Comparison of ENCODE assay signal across 8 cellular contexts in genomic region chr22:45101828-45102227, GRCh38.
DNase-seq lines count a peak whose midpoint lies in the region; ATAC-seq, FAIRE-seq and TF ChIP-seq lines count a peak whose summit lies in the region.

No MANE protein-coding gene starts in this region.

- H3K27ac ChIP-seq in lower lobe of right lung (no peak overlapping the region), upper lobe of left lung (no peak overlapping the region)

- H3K27me3 ChIP-seq in lower lobe of right lung (ENCODE audit: low read depth) (peaks cover 30% of the 10 kb centered on the region), upper lobe of left lung (peaks cover 0 to 4% (median 0%) of the 10 kb centered on the region in 4 donors)

- no peak for FAIRE-seq in RCC 7860 (lab: Jason Lieb, UNC)

- WGBS in upper lobe of left lung, 2 donors = 36 to 43% methylated on average over 11 to 12 of the region's 12 CpGs

- no peaks in the 10 kb centered on the region for H3K9me3 ChIP-seq in lower lobe of right lung
- H3K9me3 ChIP-seq in upper lobe of left lung = no peaks in the 10 kb centered on the region

- H3K4me3 Mint-ChIP-seq in effector memory CD8-positive, alpha-beta T cell = no peak overlapping the region
- H3K4me3 Mint-ChIP-seq in activated T-helper 1 cell treated with anti-CD3 and anti-CD28 coated beads, Interleukin-12 subunit alpha, Interleukin-12 subunit beta, Interleukin-2, Interleukin-4 antibody, amounts not matched to agents 30 ng/mL and 10 ng/mL and 1 ng/mL, durations not matched to agents 14 hours and 24 hours and 36 hours = no peak overlapping the region

- no peaks in the 10 kb centered on the region for H3K9me3 Mint-ChIP-seq in effector memory CD8-positive, alpha-beta T cell
- no peaks in the 10 kb centered on the region for H3K9me3 Mint-ChIP-seq in activated T-helper 1 cell treated with anti-CD3 and anti-CD28 coated beads, Interleukin-12 subunit alpha, Interleukin-12 subunit beta, Interleukin-2, Interleukin-4 antibody, amounts not matched to agents 30 ng/mL and 10 ng/mL and 1 ng/mL, durations not matched to agents 14 hours and 24 hours and 36 hours

- peaks cover 30 to 71% of the 10 kb centered on the region in 2 donors for H3K27me3 Mint-ChIP-seq in effector memory CD8-positive, alpha-beta T cell
- peaks cover 8% of the 10 kb centered on the region for H3K27me3 Mint-ChIP-seq in activated T-helper 1 cell treated with anti-CD3 and anti-CD28 coated beads, Interleukin-12 subunit alpha, Interleukin-12 subunit beta, Interleukin-2, Interleukin-4 antibody, amounts not matched to agents 30 ng/mL and 10 ng/mL and 1 ng/mL, durations not matched to agents 14 hours and 24 hours and 36 hours (ENCODE audit: insufficient read depth)

- H3K4me1 Mint-ChIP-seq in effector memory CD8-positive, alpha-beta T cell (ENCODE audit: low read depth in 2 of 2) = peaks cover 3 to 6% of the 10 kb centered on the region in 2 donors
- H3K4me1 Mint-ChIP-seq in activated T-helper 1 cell treated with anti-CD3 and anti-CD28 coated beads, Interleukin-12 subunit alpha, Interleukin-12 subunit beta, Interleukin-2, Interleukin-4 antibody, amounts not matched to agents 30 ng/mL and 10 ng/mL and 1 ng/mL, durations not matched to agents 14 hours and 24 hours and 36 hours (ENCODE audit: low read depth) = no peaks in the 10 kb centered on the region

- H3K36me3 ChIP-seq in lower lobe of right lung (no peaks in the 10 kb centered on the region), upper lobe of left lung (no peaks in the 10 kb centered on the region)

- intact Hi-C loops in lower lobe of right lung (cut with DNase I) = no loop called here
- intact Hi-C loops in activated T-helper 1 cell treated with anti-CD3 and anti-CD28 coated beads, Interleukin-12 subunit alpha, Interleukin-12 subunit beta, Interleukin-2, Interleukin-4 antibody, amounts not matched to agents 30 ng/mL and 10 ng/mL and 1 ng/mL, durations not matched to agents 14 hours and 24 hours and 36 hours (cut with micrococcal nuclease) = no loop called here

- DNase-seq in Daoy (ENCODE audit: low read depth) (peak; percentile 78), HuH-7 (ENCODE audit: low spot score) (peak; percentile 61), RCC 7860 (ENCODE audit: low spot score) (peak; percentile 14), lower lobe of right lung (peak; percentile 55), upper lobe of left lung (peak in 1 of 2 donors; percentile 44)
- DNase-seq in effector memory CD8-positive, alpha-beta T cell = peak in 2 of 3 experiments; percentile 4
- no peak for DNase-seq in activated T-helper 1 cell treated with anti-CD3 and anti-CD28 coated beads, Interleukin-12 subunit alpha, Interleukin-12 subunit beta, Interleukin-2, Interleukin-4 antibody, amounts not matched to agents 30 ng/mL and 10 ng/mL and 1 ng/mL, durations not matched to agents 14 hours and 24 hours and 36 hours (ENCODE audit: low spot score)

- TF ChIP-seq EP300 in upper lobe of left lung (IDR thresholded peaks at IDR 0.05) = no peak

- H3K36me3 Mint-ChIP-seq in effector memory CD8-positive, alpha-beta T cell (ENCODE audit: insufficient read depth) = no peaks in the 10 kb centered on the region
- no peaks in the 10 kb centered on the region for H3K36me3 Mint-ChIP-seq in activated T-helper 1 cell treated with anti-CD3 and anti-CD28 coated beads, Interleukin-12 subunit alpha, Interleukin-12 subunit beta, Interleukin-2, Interleukin-4 antibody, amounts not matched to agents 30 ng/mL and 10 ng/mL and 1 ng/mL, durations not matched to agents 14 hours and 24 hours and 36 hours (ENCODE audit: low read depth)

- H3K4me1 ChIP-seq in lower lobe of right lung (no peaks in the 10 kb centered on the region), upper lobe of left lung (no peaks in the 10 kb centered on the region)

- TF ChIP-seq POLR2A in upper lobe of left lung (IDR thresholded peaks at IDR 0.05) = no peak

- no peak for ATAC-seq in effector memory CD8-positive, alpha-beta T cell (replicated peaks)
- peak; percentile 61 to 64 for ATAC-seq in lower lobe of right lung
- ATAC-seq in upper lobe of left lung (ENCODE audit: low FRiP score in 2 of 2) = peak; percentile 31 to 70
- no peak for ATAC-seq in HG03045 (IDR thresholded peaks at IDR 0.05; ENCODE audit: unreplicated experiment)

- H3K27ac Mint-ChIP-seq in effector memory CD8-positive, alpha-beta T cell = no peak overlapping the region
- no peak overlapping the region for H3K27ac Mint-ChIP-seq in activated T-helper 1 cell treated with anti-CD3 and anti-CD28 coated beads, Interleukin-12 subunit alpha, Interleukin-12 subunit beta, Interleukin-2, Interleukin-4 antibody, amounts not matched to agents 30 ng/mL and 10 ng/mL and 1 ng/mL, durations not matched to agents 14 hours and 24 hours and 36 hours

- H3K4me3 ChIP-seq in lower lobe of right lung (no peak overlapping the region), upper lobe of left lung (no peak overlapping the region)

- TF ChIP-seq CTCF in lower lobe of right lung (IDR thresholded peaks at IDR 0.05) = peak; percentile 35
- TF ChIP-seq CTCF in upper lobe of left lung (IDR thresholded peaks at IDR 0.05) = peak in 5 of 6 experiments; percentile 23 to 61 (median 50)

Comparison
In these comparisons a context has a peak if more than half of its experiments do, and no peak if none do; other contexts are left out.
1. ATAC-seq: peak in lower lobe of right lung (2 of 2) and upper lobe of left lung (2 of 2); none in effector memory CD8-positive, alpha-beta T cell (single experiment) and HG03045 (single experiment).